ENCODE assay signal across 1 cellular context in genomic region chr7:116187400-116187799, GRCh38.
TF ChIP-seq lines count a peak whose summit lies in the region.

No MANE protein-coding gene starts in this region.

TF ChIP-seq in HepG2, 621 proteins besides CTCF, POLR2A, EP300 and RAD21 (continued from another document):
- TF ChIP-seq TRIM22 (IDR thresholded peaks at IDR 0.05) (no peak), ZBTB7A (CRISPR knock-in tag; IDR thresholded peaks at IDR 0.05) (no peak), NBN (conservative IDR thresholded peaks at IDR 0.05) (no peak), ZNF432 (CRISPR knock-in tag; IDR thresholded peaks at IDR 0.05; ENCODE audit: borderline replicate concordance) (peak; percentile 95)
